Comparison of ENCODE assay signal across 28 cellular contexts in genomic region chr22:43802897-43803495, GRCh38. TPM values are rescaled to one million over a fixed set of nuclear protein-coding genes. Genes with fewer than 3 reads are reported as not detected.
"Had no signal": no experiment of that assay in that cellular context is flagged by ENCODE, and none has a peak within 500 bp of the region (broad histone marks: within the 10 kb centered on the region; RNA-seq: fewer than 3 reads in every experiment).

No MANE protein-coding gene starts in this region.

- H3K4me1 ChIP-seq: left lung, pancreas, prostate gland, spleen, stomach, testis, transverse colon, upper lobe of left lung, vagina had no signal

- H3K27ac Mint-ChIP-seq: mesothelial cell of epicardium; naive thymus-derived CD4-positive, alpha-beta T cell; natural killer cell treated with Interleukin-12 subunit alpha and Interleukin-12 subunit beta and Interleukin-15 and Interleukin-18, amount 100 ng/mL, for 72 hours; stimulated activated effector memory CD8-positive, alpha-beta T cell treated with anti-CD3 and anti-CD28 coated beads, Interleukin-12 subunit alpha, Interleukin-12 subunit beta, amount 100 ng/mL, for 72 hours had no signal

- H3K27me3 ChIP-seq: left lung, pancreas, stomach, testis, thyroid gland, transverse colon, upper lobe of left lung, vagina had no signal

- DNase-seq: hippocampal formation; kidney; left colon; left lung; mesendoderm; mucosa of descending colon; naive thymus-derived CD4-positive, alpha-beta T cell; pancreas; retina; right cardiac atrium; spleen; stimulated activated CD4-positive, alpha-beta T cell treated with anti-CD3 and anti-CD28 coated beads, Interleukin-4, amount 100 ng/mL, for 24 hours; stimulated activated naive CD8-positive, alpha-beta T cell treated with anti-CD3 and anti-CD28 coated beads, Interleukin-15, Interleukin-2, amounts not matched to agents 100 U/mL and 50 U/mL, for 24 hours; stomach; testis; thyroid gland; transverse colon; upper lobe of left lung had no signal

- H3K9me3 ChIP-seq: pancreas, prostate gland, testis, thyroid gland, vagina had no signal

- H3K27ac ChIP-seq: left lung, pancreas, prostate gland, skin epidermis, spleen, stomach, testis, thyroid gland, transverse colon, upper lobe of left lung, vagina had no signal

- H3K36me3 ChIP-seq: left lung, pancreas, prostate gland, spleen, stomach, thyroid gland, transverse colon, upper lobe of left lung, vagina had no signal

- H3K4me1 Mint-ChIP-seq: mesothelial cell of epicardium; naive thymus-derived CD4-positive, alpha-beta T cell; stimulated activated effector memory CD8-positive, alpha-beta T cell treated with anti-CD3 and anti-CD28 coated beads, Interleukin-12 subunit alpha, Interleukin-12 subunit beta, amount 100 ng/mL, for 72 hours had no signal

- ATAC-seq: left colon; left lung; mucosa of descending colon; naive thymus-derived CD4-positive, alpha-beta T cell; natural killer cell treated with Interleukin-12 subunit alpha and Interleukin-12 subunit beta and Interleukin-15 and Interleukin-18, amount 100 ng/mL, for 72 hours; pancreas; right cardiac atrium; sciatic nerve; stimulated activated effector memory CD8-positive, alpha-beta T cell treated with anti-CD3 and anti-CD28 coated beads, Interleukin-12 subunit alpha, Interleukin-12 subunit beta, amount 100 ng/mL, for 72 hours; stimulated activated naive CD8-positive, alpha-beta T cell treated with anti-CD3 and anti-CD28 coated beads, Interleukin-15, Interleukin-2, amounts not matched to agents 100 U/mL and 50 U/mL, for 24 hours had no signal

- FAIRE-seq: kidney, pancreas had no signal

- H3K4me3 ChIP-seq: left lung, lung, mucosa of descending colon, pancreas, prostate gland, skin epidermis, spleen, stomach, testis, thyroid gland, transverse colon, upper lobe of left lung, vagina had no signal

- H3K36me3 Mint-ChIP-seq: stimulated activated effector memory CD8-positive, alpha-beta T cell treated with anti-CD3 and anti-CD28 coated beads, Interleukin-12 subunit alpha, Interleukin-12 subunit beta, amount 100 ng/mL, for 72 hours had no signal

- H3K4me3 Mint-ChIP-seq: mesothelial cell of epicardium; naive thymus-derived CD4-positive, alpha-beta T cell; natural killer cell treated with Interleukin-12 subunit alpha and Interleukin-12 subunit beta and Interleukin-15 and Interleukin-18, amount 100 ng/mL, for 72 hours; stimulated activated effector memory CD8-positive, alpha-beta T cell treated with anti-CD3 and anti-CD28 coated beads, Interleukin-12 subunit alpha, Interleukin-12 subunit beta, amount 100 ng/mL, for 72 hours had no signal

RNA-seq across cellular contexts. Expression of gene SULT4A1, which starts 59.3 kb away (rescaled TPM):
- total RNA-seq: left lung; lower leg skin; myocyte; naive thymus-derived CD4-positive, alpha-beta T cell; natural killer cell treated with Interleukin-12 subunit alpha and Interleukin-12 subunit beta and Interleukin-15 and Interleukin-18, amount 100 ng/mL, for 72 hours; thyroid gland; upper lobe of left lung had no signal
- polyA plus RNA-seq: naive thymus-derived CD4-positive, alpha-beta T cell had no signal
